In genomic region chr7:65448824-65449504, GRCh38 we compare ENCODE assay signal across 2 cellular contexts.
TF ChIP-seq lines count a peak whose summit lies in the region.

No MANE protein-coding gene starts in this region.

TF ChIP-seq in K562, 482 proteins besides CTCF, POLR2A, EP300 and RAD21 (continued from another document):
- TF ChIP-seq SFPQ (IDR thresholded peaks at IDR 0.05; ENCODE audit: low read depth, low read length), result 0 out of 2 replicates have a peak, but pooled peaks have one; percentile 17
- TF ChIP-seq ZKSCAN8 (CRISPR knock-in tag; IDR thresholded peaks at IDR 0.05), result no peak
- TF ChIP-seq CREB1 (IDR thresholded peaks at IDR 0.05), result no peak
- TF ChIP-seq CREB1 (CRISPR knock-in tag; IDR thresholded peaks at IDR 0.05), result no peak
- no peak for TF ChIP-seq RB1 (IDR thresholded peaks at IDR 0.05; ENCODE audit: low read depth)
- no peak for TF ChIP-seq ZNF76 (CRISPR knock-in tag; IDR thresholded peaks at IDR 0.05; ENCODE audit: borderline replicate concordance)
- no peak for TF ChIP-seq ZNF740 (CRISPR knock-in tag; IDR thresholded peaks at IDR 0.05)
- no peak for TF ChIP-seq ZNF740 (tag; IDR thresholded peaks at IDR 0.05)
- no peak for TF ChIP-seq ZNF165 (CRISPR knock-in tag; IDR thresholded peaks at IDR 0.05; ENCODE audit: borderline replicate concordance)
- peak; percentile 71 for TF ChIP-seq HNRNPK (IDR thresholded peaks at IDR 0.05; ENCODE audit: low read depth, low read length, poor library complexity, severe bottlenecking)
- no peak for TF ChIP-seq HDAC6 (IDR thresholded peaks at IDR 0.05; ENCODE audit: low read depth, low read length)
- no peak for TF ChIP-seq TOE1 (IDR thresholded peaks at IDR 0.05; ENCODE audit: borderline replicate concordance)
- TF ChIP-seq TOE1 (CRISPR knock-in tag; IDR thresholded peaks at IDR 0.05; ENCODE audit: borderline replicate concordance, low read depth), result no peak
- no peak for TF ChIP-seq ZNF668 (CRISPR knock-in tag; IDR thresholded peaks at IDR 0.05)
- no peak for TF ChIP-seq GATAD2B (IDR thresholded peaks at IDR 0.05; ENCODE audit: borderline replicate concordance)
- TF ChIP-seq SIN3A (IDR thresholded peaks at IDR 0.05; ENCODE audit: borderline replicate concordance in 2 of 2, control insufficient read depth in 1 of 2, low read depth in 2 of 2, low read length in 2 of 2), result no peak
- TF ChIP-seq PCBP1 (IDR thresholded peaks at IDR 0.05; ENCODE audit: low read depth, low read length, poor library complexity, severe bottlenecking), result peak; percentile 84
- TF ChIP-seq CTCFL (IDR thresholded peaks at IDR 0.05; ENCODE audit: borderline replicate concordance, insufficient read depth, low read depth, low read length, poor library complexity, severe bottlenecking), result no peak

TF ChIP-seq in GM23338, 12 proteins besides CTCF, POLR2A, EP300 and RAD21 (continued from another document):
- no peak for TF ChIP-seq ZNF462 (CRISPR knock-in tag; IDR thresholded peaks at IDR 0.05)
- no peak for TF ChIP-seq EZH2phosphoT487 (IDR thresholded peaks at IDR 0.05; ENCODE audit: unreplicated experiment)
- TF ChIP-seq ETS1 (IDR thresholded peaks at IDR 0.05), result no peak
- no peak for TF ChIP-seq CREB1 (CRISPR knock-in tag; IDR thresholded peaks at IDR 0.05; ENCODE audit: low read depth)
- no peak for TF ChIP-seq ZNF114 (CRISPR knock-in tag; IDR thresholded peaks at IDR 0.05)
- no peak for TF ChIP-seq NANOG (IDR thresholded peaks at IDR 0.05; ENCODE audit: borderline replicate concordance)
- TF ChIP-seq JUNB (IDR thresholded peaks at IDR 0.05; ENCODE audit: unreplicated experiment), result no peak
